In the genomic region with DNA sequence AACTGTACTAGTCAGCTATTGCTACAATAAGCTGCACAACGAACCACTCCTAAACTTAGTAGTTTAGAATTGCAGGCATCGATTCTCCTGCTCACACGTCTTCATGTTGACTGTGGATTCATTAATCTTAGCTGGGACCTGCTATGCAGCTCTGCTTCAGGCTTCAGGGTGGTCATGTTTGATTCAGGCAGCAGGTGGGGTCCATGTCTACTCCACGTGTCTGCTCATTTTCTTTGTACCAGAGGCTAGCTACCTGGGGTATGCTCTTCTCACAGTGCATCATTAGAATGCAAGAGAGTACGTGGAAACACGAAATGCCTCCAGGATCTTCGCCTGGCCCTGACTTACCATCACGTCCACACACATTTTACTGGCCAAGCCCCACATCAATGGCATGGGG, we compare ENCODE assay signal across 21 cellular contexts.
"Had no signal": no experiment of that assay in that cellular context is flagged by ENCODE, and none has a peak within 500 bp of the region (broad histone marks: within the 10 kb centered on the region; RNA-seq: fewer than 3 reads in every experiment).

No MANE protein-coding gene starts in this region.

- H3K4me1 ChIP-seq: uterus had no signal

- H3K27ac ChIP-seq: epithelial cell of prostate, gastrocnemius medialis, lower lobe of right lung, ovary, thoracic aorta, tibial nerve, upper lobe of right lung, uterus had no signal

- FAIRE-seq: keratinocyte, small intestine had no signal

- ATAC-seq: natural killer cell had no signal

- H3K9me3 ChIP-seq: gastrocnemius medialis, lower lobe of right lung, ovary, thoracic aorta, tibial nerve, upper lobe of right lung, uterus had no signal

- H3K36me3 ChIP-seq: gastrocnemius medialis, lower lobe of right lung, ovary, thoracic aorta, tibial nerve, upper lobe of right lung, uterus had no signal

- DNase-seq: effector CD8-positive, alpha-beta T cell; endodermal cell; foreskin fibroblast; gastrocnemius medialis; head of caudate nucleus; left ventricle myocardium superior; lower lobe of right lung; natural killer cell; occipital lobe; retina; small intestine; stimulated activated CD4-positive, alpha-beta T cell treated with anti-CD3 and anti-CD28 coated beads, Interleukin-15, amount 100 ng/mL, for 24 hours; stimulated activated CD4-positive, alpha-beta T cell treated with anti-CD3 and anti-CD28 coated beads, Interleukin-2, amount 100 ng/mL, for 48 hours; stimulated activated naive B cell treated with anti-CD40 and anti-IgM and Interleukin-4, amounts not matched to agents 10 μg/mL and 1 μg/mL and 100 μg/mL, for 72 hours; upper lobe of right lung had no signal

- H3K4me3 ChIP-seq: lower lobe of right lung, ovary, tibial nerve, upper lobe of right lung, uterus had no signal

- H3K27me3 ChIP-seq: gastrocnemius medialis, ovary, tibial nerve, upper lobe of right lung, uterus had no signal
